12 cellular contexts compared by ENCODE assay signal in genomic region chr13:98300956-98301641, GRCh38.
DNase-seq lines count a peak whose midpoint lies in the region; ATAC-seq and TF ChIP-seq lines count a peak whose summit lies in the region.
"Had no signal": no experiment of that assay in that cellular context is flagged by ENCODE, and none has a peak within 500 bp of the region (broad histone marks: within the 10 kb centered on the region; RNA-seq: fewer than 3 reads in every experiment).

No MANE protein-coding gene starts in this region.

- intact Hi-C loops in activated CD4-positive, alpha-beta T cell treated with anti-CD3 and anti-CD28 coated beads, Interleukin-2, amount 10 ng/mL, durations not matched to agents 24 days and 14 days (cut with micrococcal nuclease) = no loop called here

- peak; percentile 66 for DNase-seq in ELR (ENCODE audit: low read depth)
- peak; percentile 85 for DNase-seq in SW480 (ENCODE audit: low spot score)
- peak; percentile 9 to 33 for DNase-seq in foreskin keratinocyte
- DNase-seq in renal cortical epithelial cell (ENCODE audit: low read depth) = peak; percentile 89
- no peak for DNase-seq in stimulated activated CD4-positive, alpha-beta T cell treated with anti-CD3 and anti-CD28 coated beads, Interleukin-2, amount 100 ng/mL, for 24 hours
- no peak for DNase-seq in SIG-M5 (lab: John Stamatoyannopoulos, UW)
- DNase-seq in activated gamma-delta T cell treated with Interleukin-2 at 50 U/mL for 16 hours = no peak
- no peak for DNase-seq in activated CD4-positive, alpha-beta T cell treated with anti-CD3 and anti-CD28 coated beads, Interleukin-2, amount 10 ng/mL, durations not matched to agents 24 days and 14 days
- DNase-seq: activated CD4-positive, alpha-beta T cell treated with anti-CD3 and anti-CD28 coated beads, Interleukin-2, amount 10 ng/mL, durations not matched to agents 7 days and 5 days; DND-41; KG1; OCI-M1 had no signal

- H3K4me1 ChIP-seq in foreskin keratinocyte = no peaks in the 10 kb centered on the region

- H3K27me3 ChIP-seq in foreskin keratinocyte = no peaks in the 10 kb centered on the region

- no peak for TF ChIP-seq CTCF in foreskin keratinocyte (conservative IDR thresholded peaks at IDR 0.05)

- H3K36me3 Mint-ChIP-seq in activated CD4-positive, alpha-beta T cell treated with anti-CD3 and anti-CD28 coated beads, Interleukin-2, amount 10 ng/mL, durations not matched to agents 24 days and 14 days (ENCODE audit: low read depth) = no peaks in the 10 kb centered on the region

- H3K4me1 Mint-ChIP-seq in activated CD4-positive, alpha-beta T cell treated with anti-CD3 and anti-CD28 coated beads, Interleukin-2, amount 10 ng/mL, durations not matched to agents 24 days and 14 days = no peaks in the 10 kb centered on the region
- H3K4me1 Mint-ChIP-seq: activated CD4-positive, alpha-beta T cell treated with anti-CD3 and anti-CD28 coated beads, Interleukin-2, amount 10 ng/mL, durations not matched to agents 7 days and 5 days had no signal

- H3K27ac Mint-ChIP-seq in activated CD4-positive, alpha-beta T cell treated with anti-CD3 and anti-CD28 coated beads, Interleukin-2, amount 10 ng/mL, durations not matched to agents 24 days and 14 days = no peak overlapping the region
- H3K27ac Mint-ChIP-seq: activated CD4-positive, alpha-beta T cell treated with anti-CD3 and anti-CD28 coated beads, Interleukin-2, amount 10 ng/mL, durations not matched to agents 7 days and 5 days had no signal

- H3K9me3 Mint-ChIP-seq in activated CD4-positive, alpha-beta T cell treated with anti-CD3 and anti-CD28 coated beads, Interleukin-2, amount 10 ng/mL, durations not matched to agents 24 days and 14 days = no peaks in the 10 kb centered on the region
- H3K9me3 Mint-ChIP-seq: activated CD4-positive, alpha-beta T cell treated with anti-CD3 and anti-CD28 coated beads, Interleukin-2, amount 10 ng/mL, durations not matched to agents 7 days and 5 days had no signal

- H3K27me3 Mint-ChIP-seq in activated CD4-positive, alpha-beta T cell treated with anti-CD3 and anti-CD28 coated beads, Interleukin-2, amount 10 ng/mL, durations not matched to agents 24 days and 14 days = peaks cover 4% of the 10 kb centered on the region

- no peak overlapping the region for H3K27ac ChIP-seq in foreskin keratinocyte

- ATAC-seq in foreskin keratinocyte = no peak

- no peak overlapping the region for H3K4me3 Mint-ChIP-seq in activated CD4-positive, alpha-beta T cell treated with anti-CD3 and anti-CD28 coated beads, Interleukin-2, amount 10 ng/mL, durations not matched to agents 24 days and 14 days
- H3K4me3 Mint-ChIP-seq: activated CD4-positive, alpha-beta T cell treated with anti-CD3 and anti-CD28 coated beads, Interleukin-2, amount 10 ng/mL, durations not matched to agents 7 days and 5 days had no signal

Comparison
In these comparisons a context has a peak if more than half of its experiments do, and no peak if none do; other contexts are left out.
1. DNase-seq: peak in ELR (single experiment), SW480 (single experiment), foreskin keratinocyte (2 of 2) and renal cortical epithelial cell (single experiment); none in stimulated activated CD4-positive, alpha-beta T cell treated with anti-CD3 and anti-CD28 coated beads, Interleukin-2, amount 100 ng/mL, for 24 hours (0 of 2), SIG-M5 (single experiment), activated gamma-delta T cell treated with Interleukin-2 at 50 U/mL for 16 hours (single experiment) and activated CD4-positive, alpha-beta T cell treated with anti-CD3 and anti-CD28 coated beads, Interleukin-2, amount 10 ng/mL, durations not matched to agents 24 days and 14 days (single experiment).